ENCODE assay signal across 9 cellular contexts in genomic region chr3:62874398-62875102, GRCh38. TPM values are rescaled to one million over a fixed set of nuclear protein-coding genes. Genes with fewer than 3 reads are reported as not detected.
DNase-seq lines count a peak whose midpoint lies in the region; ATAC-seq and TF ChIP-seq lines count a peak whose summit lies in the region.
"Had no signal": no experiment of that assay in that cellular context is flagged by ENCODE, and none has a peak within 500 bp of the region (broad histone marks: within the 10 kb centered on the region; RNA-seq: fewer than 3 reads in every experiment).

No MANE protein-coding gene starts in this region.

- no peak for TF ChIP-seq POLR2A in lower leg skin (IDR thresholded peaks at IDR 0.05)

- H3K9me3 Mint-ChIP-seq in activated naive CD8-positive, alpha-beta T cell treated with anti-CD3 and anti-CD28 coated beads for 36 hours = peaks cover 7% of the 10 kb centered on the region
- no peaks in the 10 kb centered on the region for H3K9me3 Mint-ChIP-seq in activated naive CD8-positive, alpha-beta T cell treated with anti-CD3 and anti-CD28 coated beads, Interleukin-2, amount 50 U/mL, for 24 hours

- H3K27me3 Mint-ChIP-seq in activated naive CD8-positive, alpha-beta T cell treated with anti-CD3 and anti-CD28 coated beads for 36 hours = peaks cover 52% of the 10 kb centered on the region
- peaks cover 42% of the 10 kb centered on the region for H3K27me3 Mint-ChIP-seq in activated naive CD8-positive, alpha-beta T cell treated with anti-CD3 and anti-CD28 coated beads, Interleukin-2, amount 50 U/mL, for 24 hours

- intact Hi-C loops in lower leg skin (cut with DNase I; ENCODE audit: low total_unique reads) = no loop called here

- no peak for ATAC-seq in activated naive CD8-positive, alpha-beta T cell treated with anti-CD3 and anti-CD28 coated beads, Interleukin-2, amount 50 U/mL, for 24 hours

- in situ Hi-C loops in astrocyte of the spinal cord (cut with HindIII; ENCODE audit: low sequenced_read_pairs) = no loop called here

- H3K4me3 ChIP-seq in astrocyte of the spinal cord (ENCODE audit: low read depth, low read length) = peak overlapping the region; percentile 27
- H3K4me3 ChIP-seq in lower leg skin (ENCODE audit: low read depth, poor library complexity, severe bottlenecking) = peak overlapping the region; percentile 35
- peak overlapping the region; percentile 28 for H3K4me3 ChIP-seq in urinary bladder (ENCODE audit: low read depth, low read length)

- TF ChIP-seq CTCF in astrocyte of the spinal cord (IDR thresholded peaks at IDR 0.05; ENCODE audit: low read depth, low read length) (no peak), lower leg skin (IDR thresholded peaks at IDR 0.05) (no peak)

- H3K4me1 ChIP-seq in urinary bladder (ENCODE audit: insufficient read depth) = no peaks in the 10 kb centered on the region

- no peaks in the 10 kb centered on the region for H3K4me1 Mint-ChIP-seq in activated naive CD8-positive, alpha-beta T cell treated with anti-CD3 and anti-CD28 coated beads for 36 hours
- H3K4me1 Mint-ChIP-seq in activated naive CD8-positive, alpha-beta T cell treated with anti-CD3 and anti-CD28 coated beads, Interleukin-2, amount 50 U/mL, for 24 hours = no peaks in the 10 kb centered on the region

- H3K27ac Mint-ChIP-seq in activated naive CD8-positive, alpha-beta T cell treated with anti-CD3 and anti-CD28 coated beads for 36 hours = no peak overlapping the region
- H3K27ac Mint-ChIP-seq in activated naive CD8-positive, alpha-beta T cell treated with anti-CD3 and anti-CD28 coated beads, Interleukin-2, amount 50 U/mL, for 24 hours = no peak overlapping the region

- H3K27ac ChIP-seq in urinary bladder (ENCODE audit: low read depth) = no peak overlapping the region
- H3K27ac ChIP-seq: epithelial cell of prostate had no signal

- WGBS in lower leg skin, 2 donors = 1 to 2% methylated on average over 64 to 68 of the region's 70 CpGs
- under 1% methylated on average over 70 of the region's 70 CpGs for WGBS in urinary bladder

- DNase-seq in activated naive CD8-positive, alpha-beta T cell treated with anti-CD3 and anti-CD28 coated beads for 36 hours = peak; percentile 0
- no peak for DNase-seq in activated naive CD8-positive, alpha-beta T cell treated with anti-CD3 and anti-CD28 coated beads, Interleukin-2, amount 50 U/mL, for 24 hours
- DNase-seq in astrocyte of the spinal cord (ENCODE audit: low read depth, low spot score) (no peak), lower leg skin (ENCODE audit: low spot score in 2 of 2) (no peak), LoVo (ENCODE audit: low spot score) (no peak)
- no peak for DNase-seq in activated CD8-positive, alpha-beta memory T cell treated with anti-CD3 and anti-CD28 coated beads, Interleukin-2, amount 50 U/mL, for 48 hours
- DNase-seq in NK-92 treated with Interleukin-12 subunit alpha and Interleukin-12 subunit beta, amount 100 ng/mL, for 24 hours (lab: John Stamatoyannopoulos, UW) = no peak

- no peaks in the 10 kb centered on the region for H3K36me3 ChIP-seq in urinary bladder (ENCODE audit: insufficient read depth)

- H3K4me3 Mint-ChIP-seq in activated naive CD8-positive, alpha-beta T cell treated with anti-CD3 and anti-CD28 coated beads for 36 hours = no peak overlapping the region
- H3K4me3 Mint-ChIP-seq in activated naive CD8-positive, alpha-beta T cell treated with anti-CD3 and anti-CD28 coated beads, Interleukin-2, amount 50 U/mL, for 24 hours = no peak overlapping the region

- H3K36me3 Mint-ChIP-seq in activated naive CD8-positive, alpha-beta T cell treated with anti-CD3 and anti-CD28 coated beads for 36 hours = peaks cover 1% of the 10 kb centered on the region
- no peaks in the 10 kb centered on the region for H3K36me3 Mint-ChIP-seq in activated naive CD8-positive, alpha-beta T cell treated with anti-CD3 and anti-CD28 coated beads, Interleukin-2, amount 50 U/mL, for 24 hours (ENCODE audit: low read depth)

RNA-seq across cellular contexts. Expression of gene CADPS, which starts 0.7 kb away (rescaled TPM):
- total RNA-seq in activated naive CD8-positive, alpha-beta T cell treated with anti-CD3 and anti-CD28 coated beads for 36 hours = not detected
- total RNA-seq in lower leg skin (1 to 10 TPM in 2 of 4 donors, not detected in 2; 2.2 to 6.9 TPM), urinary bladder (19.2 TPM)
- 1.4 TPM for polyA plus RNA-seq in urinary bladder
